ENCODE assay signal across 8 cellular contexts in the genomic region with DNA sequence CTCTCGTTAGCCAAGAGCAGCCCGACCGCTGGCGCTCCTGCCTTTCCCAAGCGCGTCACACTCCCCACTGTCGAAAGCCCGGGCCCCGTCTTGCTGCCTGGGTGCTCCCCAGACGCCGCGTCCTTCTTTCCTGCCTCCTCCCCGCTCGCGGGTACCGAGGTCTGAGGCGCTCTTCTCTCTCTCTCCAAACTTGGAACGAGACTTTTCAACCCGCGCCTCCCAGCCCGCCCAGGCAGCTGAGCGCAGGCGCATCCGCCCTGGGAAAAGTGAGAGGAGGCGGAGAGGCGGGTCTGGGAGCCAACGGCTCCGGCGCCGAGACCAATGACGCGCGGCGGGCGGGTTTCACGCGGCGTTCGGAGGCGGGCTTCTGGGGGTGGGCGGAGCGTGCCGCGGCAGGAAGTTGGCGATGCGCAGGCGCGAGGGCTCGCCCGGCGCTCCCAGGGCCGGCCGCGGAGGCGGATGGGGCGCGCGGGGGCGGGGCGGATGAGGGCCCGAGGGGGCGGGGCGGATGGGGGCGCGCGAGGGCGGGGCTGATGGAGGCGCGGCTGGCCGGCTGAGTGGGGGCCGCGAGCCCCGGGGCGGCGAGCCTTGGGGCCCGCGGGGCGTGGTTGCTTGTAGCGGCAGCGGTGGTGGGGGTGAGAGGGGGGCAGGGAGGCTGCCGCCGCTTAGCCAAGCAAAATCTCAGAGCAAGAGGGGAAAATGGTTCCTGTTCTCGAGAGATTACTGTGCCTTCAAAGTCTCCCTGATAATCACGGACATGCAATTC. TPM values are rescaled to one million over a fixed set of nuclear protein-coding genes. Genes with fewer than 3 reads are reported as not detected.
DNase-seq lines count a peak whose midpoint lies in the region; ATAC-seq and TF ChIP-seq lines count a peak whose summit lies in the region.

A gene (minus strand): TSS at position 268 of the 766 bp plus-strand sequence. CDS start 309 bp downstream, outside the sequence.

- H3K4me3 ChIP-seq in ACC112 (ENCODE audit: low read depth, low read length) (peak within 1 kb of the TSS; percentile 99), WI38 (ENCODE audit: low read depth, low read length) (peak within 1 kb of the TSS; percentile 78), mammary epithelial cell (replicated peaks in 1 of 3; ENCODE audit: insufficient read depth in 1 of 3, low read depth in 2 of 3, low read length in 3 of 3) (peak within 1 kb of the TSS; percentile 65 to 89 (median 76))

- in situ Hi-C loops in mammary epithelial cell (cut with MboI; ENCODE audit: low sequenced_read_pairs in 2 of 2), result no loop called here

- H3K27ac ChIP-seq in ACC112 (ENCODE audit: low read depth, low read length) (peak within 1 kb of the TSS; percentile 99), mammary epithelial cell (ENCODE audit: insufficient read depth, low read depth, low read length) (peak within 1 kb of the TSS; percentile 75)

- H2AFZ ChIP-seq in ACC112 (ENCODE audit: low read length, unreplicated experiment), result peak within 1 kb of the TSS; percentile 100
- H2AFZ ChIP-seq in mammary epithelial cell (ENCODE audit: low read depth, low read length), result peak within 1 kb of the TSS; percentile 93

- H3K9me3 ChIP-seq in mammary epithelial cell (replicated peaks; ENCODE audit: insufficient read depth, low read length), result no peaks in the 10 kb centered on the region

- intact Hi-C loops in mammary epithelial cell (cut with micrococcal nuclease), result loop anchor here (2.0 kb wide), 1 partner anchor 43 kb away; no protein-coding TSS in a partner anchor

- BruUV-seq in mammary epithelial cell (replicated peaks; lab: Mats Ljungman, UMichigan), result no TSS peak

- H3K4me2 ChIP-seq in mammary epithelial cell (ENCODE audit: insufficient read depth, low read depth, low read length), result peak within 1 kb of the TSS; percentile 97

- peak; percentile 63 for ATAC-seq in GM18870 (IDR thresholded peaks at IDR 0.05; ENCODE audit: unreplicated experiment)
- ATAC-seq in HG03135 (IDR thresholded peaks at IDR 0.05; ENCODE audit: unreplicated experiment), result peak; percentile 82

- peak within 1 kb of the TSS; percentile 69 for H3K9ac ChIP-seq in mammary epithelial cell (ENCODE audit: insufficient read depth, low read length)

- dilution Hi-C loops in mammary epithelial cell (cut with HindIII; ENCODE audit: low sequenced_read_pairs), result no loop called here

- CTCF ChIA-PET in mammary epithelial cell (lab: Charles Lee; ENCODE audit: low non-redundant PET), result interaction anchor here (0.6 kb wide), 2 partner anchors 13 to 391 kb away, joined by 5 to 6 read pairs; no protein-coding TSS in a partner anchor

- H3K79me2 ChIP-seq in ACC112 (ENCODE audit: control insufficient read depth, insufficient read depth, low read length, unreplicated experiment), result peaks cover 41% of the 10 kb centered on the region
- peaks cover 45% of the 10 kb centered on the region for H3K79me2 ChIP-seq in mammary epithelial cell (ENCODE audit: insufficient read depth, low read length)

- 13% methylated on average over 6 of the region's 84 CpGs for WGBS in mammary epithelial cell (ENCODE audit: low coverage, missing lambda C conversion rate)

- no peaks in the 10 kb centered on the region for H3K27me3 ChIP-seq in ACC112 (ENCODE audit: insufficient read depth, low read length)
- no peaks in the 10 kb centered on the region for H3K27me3 ChIP-seq in mammary epithelial cell (ENCODE audit: insufficient read depth, low read length)

- DNase-seq in NCI-H2227 (lab: John Stamatoyannopoulos, UW; ENCODE audit: unreplicated experiment), result peak; percentile 99
- DNase-seq in mammary epithelial cell, result peak; percentile 94
- DNase-seq in iPS-NIHi7 (ENCODE audit: extremely low spot score), result peak; percentile 94
- DNase-seq in smooth muscle cell of the brain vasculature (ENCODE audit: low read depth, low spot score), result peak; percentile 73

- peaks cover 4% of the 10 kb centered on the region; the same call in 1 of the 2 replicates for H3K36me3 ChIP-seq in ACC112 (ENCODE audit: insufficient read depth, low read length)
- peaks cover 4% of the 10 kb centered on the region for H3K36me3 ChIP-seq in mammary epithelial cell (ENCODE audit: insufficient read depth, low read length)

- H3K4me1 ChIP-seq in ACC112 (ENCODE audit: control insufficient read depth, insufficient read depth, low read length, unreplicated experiment) (peaks cover 24% of the 10 kb centered on the region), mammary epithelial cell (ENCODE audit: insufficient read depth, low read length) (peaks cover 22% of the 10 kb centered on the region)

- no peaks in the 10 kb centered on the region for H4K20me1 ChIP-seq in mammary epithelial cell (ENCODE audit: insufficient read depth, low read length)

- TF ChIP-seq CTCF in WI38 (IDR thresholded peaks at IDR 0.05; ENCODE audit: low read depth, low read length), result no peak
- no peak for TF ChIP-seq CTCF in mammary epithelial cell (conservative IDR thresholded peaks at IDR 0.05 in 1 of 2, IDR thresholded peaks at IDR 0.05 in 1 of 2; ENCODE audit: extremely low read depth in 1 of 2, insufficient read depth in 1 of 2, low read depth in 1 of 2, low read length in 2 of 2)

RNA-seq across cellular contexts. Expression of the gene that starts here (rescaled TPM):
- 100 to 1,000 TPM in 1 of 2 donors, 10 to 100 TPM in 1; 95.9 to 170 TPM for total RNA-seq in mammary epithelial cell
- polyA plus RNA-seq in mammary epithelial cell, result 147 TPM
- 119 TPM for polyA minus RNA-seq in mammary epithelial cell

Comparison
In these comparisons a context has a peak if more than half of its experiments do, and no peak if none do; other contexts are left out.
1. Peak in every context shown above with its lines: DNase-seq, ATAC-seq, H3K4me3 ChIP-seq and H3K27ac ChIP-seq.